In genomic region chr11:61792310-61793083, GRCh38 we compare ENCODE assay signal across 8 cellular contexts. TPM values are rescaled to one million over a fixed set of nuclear protein-coding genes. Genes with fewer than 3 reads are reported as not detected.
DNase-seq lines count a peak whose midpoint lies in the region; ATAC-seq and TF ChIP-seq lines count a peak whose summit lies in the region.

Gene FEN1 (plus strand): TSS chr11:61792911. CDS start chr11:61795362, 2,451 bp downstream.
Gene TMEM258 (minus strand): TSS chr11:61792599. CDS start chr11:61792558, 41 bp downstream.

- TF ChIP-seq CTCF in AG04450 (IDR thresholded peaks at IDR 0.05; ENCODE audit: low read depth, low read length) (no peak), activated B cell treated with CpG ODN at 0.5 μM for 24 hours (IDR thresholded peaks at IDR 0.05) (no peak), cardiac fibroblast (IDR thresholded peaks at IDR 0.05; ENCODE audit: low read depth, low read length) (no peak)

- intact Hi-C loops in activated B cell treated with CpG ODN at 0.5 μM for 24 hours (cut with micrococcal nuclease) = loop anchor here (1.0 to 5.0 kb wide), 6 partner anchors 16 to 916 kb away; partner anchors contain the start of genes FTH1 and MYRF

- CTCF ChIA-PET in AG04450 (lab: Charles Lee) = interaction anchor here (0.9 to 3.2 kb wide), 4 partner anchors 43 to 316 kb away, joined by 4 to 12 read pairs (median 10); no protein-coding TSS in a partner anchor
- CTCF ChIA-PET in activated B cell treated with CpG ODN at 0.5 μM for 24 hours (lab: Charles Lee) = interaction anchor here (1.0 to 8.4 kb wide), 5 partner anchors 106 to 316 kb away, joined by 4 to 146 read pairs (median 10); no protein-coding TSS in a partner anchor

- H3K27ac ChIP-seq in AG04450 (ENCODE audit: low read depth, low read length) = peak within 1 kb of the TSS; percentile 100

- H3K27ac Mint-ChIP-seq in activated B cell treated with CpG ODN at 0.5 μM for 24 hours = peak within 1 kb of the TSS; percentile 100

- POLR2A ChIA-PET in AG04450 (lab: Yijun Ruan, JAX) (interaction anchor here (0.8 to 2.3 kb wide), 5 partner anchors 13 to 935 kb away, joined by 3 to 13 read pairs (median 3); partner anchors contain the start of gene HNRNPUL2), activated B cell treated with CpG ODN at 0.5 μM for 24 hours (lab: Charles Lee) (interaction anchor here (0.5 to 2.1 kb wide), 17 partner anchors 20 to 1048 kb away, joined by 3 to 27 read pairs (median 4); partner anchors contain the start of gene FTH1)

- H3K27me3 Mint-ChIP-seq in activated B cell treated with CpG ODN at 0.5 μM for 24 hours = no peaks in the 10 kb centered on the region

- H3K4me1 Mint-ChIP-seq in activated B cell treated with CpG ODN at 0.5 μM for 24 hours = peaks cover 24% of the 10 kb centered on the region

- no peaks in the 10 kb centered on the region for H3K9me3 Mint-ChIP-seq in activated B cell treated with CpG ODN at 0.5 μM for 24 hours

- no peaks in the 10 kb centered on the region for H3K27me3 ChIP-seq in AG04450 (ENCODE audit: control insufficient read depth, insufficient read depth, low read length)

- H3K9me3 ChIP-seq in AG04450 (ENCODE audit: control insufficient read depth, insufficient read depth, low read length) = no peaks in the 10 kb centered on the region; the same call in 1 of the 2 replicates

- ATAC-seq in GM18909 (IDR thresholded peaks at IDR 0.05; ENCODE audit: poor library complexity, unreplicated experiment) (peak; percentile 84), HG03159 (IDR thresholded peaks at IDR 0.05; ENCODE audit: unreplicated experiment) (peak; percentile 74), activated B cell treated with CpG ODN at 0.5 μM for 24 hours (ENCODE audit: low read depth) (peak; percentile 92)

- H3K4me3 Mint-ChIP-seq in activated B cell treated with CpG ODN at 0.5 μM for 24 hours = peak within 1 kb of the TSS; percentile 98

- peaks cover 56% of the 10 kb centered on the region for H3K36me3 Mint-ChIP-seq in activated B cell treated with CpG ODN at 0.5 μM for 24 hours (ENCODE audit: low read depth)

- peak within 1 kb of the TSS; percentile 96 for H3K4me3 ChIP-seq in AG04450 (ENCODE audit: low read depth, low read length)
- H3K4me3 ChIP-seq in cardiac fibroblast (replicated peaks in 1 of 2; ENCODE audit: low read depth in 2 of 2, low read length in 2 of 2) = peak within 1 kb of the TSS; percentile 87 to 93

- DNase-seq in AG04450 (ENCODE audit: low read depth, low spot score) (peak; percentile 88), NCI-H2227 treated with DMSO at 0.1 percent for 48 hours (lab: John Stamatoyannopoulos, UW) (peak; percentile 97), activated B cell treated with CpG ODN at 0.5 μM for 24 hours (peak; percentile 89), cardiac fibroblast (ENCODE audit: low read depth in 2 of 2) (peak; percentile 96 to 97), iris pigment epithelial cell (ENCODE audit: low read depth) (peak; percentile 97)
- DNase-seq in stimulated activated CD4-positive, alpha-beta T cell treated with anti-CD3 and anti-CD28 coated beads, Interleukin-12 subunit alpha, Interleukin-12 subunit beta, amount 100 ng/mL, for 24 hours (ENCODE audit: low read depth in 2 of 2) = peak; percentile 76 to 81

RNA-seq across cellular contexts. Expression of gene FEN1, which starts in this region (rescaled TPM):
- 7.1 and 8.4 TPM in 2 replicates for polyA plus RNA-seq in AG04450 (2011; rRNA removed)
- polyA minus RNA-seq in AG04450 (2011; rRNA and poly(A)+ RNA removed) = 8.6 and 10.3 TPM in 2 replicates
- total RNA-seq in activated B cell treated with CpG ODN at 0.5 μM for 24 hours = 23.9 and 25.4 TPM in 2 replicates

RNA-seq across cellular contexts. Expression of gene TMEM258, which starts in this region (rescaled TPM):
- 300 and 356 TPM in 2 replicates for polyA plus RNA-seq in AG04450 (2011; rRNA removed)
- 111 and 128 TPM in 2 replicates for polyA minus RNA-seq in AG04450 (2011; rRNA and poly(A)+ RNA removed)
- 87.4 and 94.0 TPM in 2 replicates for total RNA-seq in activated B cell treated with CpG ODN at 0.5 μM for 24 hours

Comparison
In these comparisons a context has a peak if more than half of its experiments do, and no peak if none do; other contexts are left out.
1. Peak in every context shown above with its lines: DNase-seq, ATAC-seq, H3K4me3 ChIP-seq and H3K27ac ChIP-seq.